8 cellular contexts compared by ENCODE assay signal in genomic region chr17:50161023-50161910, GRCh38. TPM values are rescaled to one million over a fixed set of nuclear protein-coding genes. Genes with fewer than 3 reads are reported as not detected.
DNase-seq lines count a peak whose midpoint lies in the region; ATAC-seq and TF ChIP-seq lines count a peak whose summit lies in the region.

No MANE protein-coding gene starts in this region.

- peak overlapping the region; percentile 76 for H3K27ac ChIP-seq in left ventricle myocardium inferior (replicated peaks)
- no peak overlapping the region for H3K27ac ChIP-seq in upper lobe of right lung

- TF ChIP-seq CTCF in GM12873 (IDR thresholded peaks at IDR 0.05; ENCODE audit: insufficient read depth, low read depth, low read length, missing control alignments) (peak; percentile 96), left ventricle myocardium inferior (IDR thresholded peaks at IDR 0.05; ENCODE audit: borderline replicate concordance) (peak; percentile 95), progenitor cell of endocrine pancreas (IDR thresholded peaks at IDR 0.05; ENCODE audit: unreplicated experiment) (peak; percentile 90), upper lobe of right lung (IDR thresholded peaks at IDR 0.05) (peak; percentile 94)

- H3K4me3 Mint-ChIP-seq in progenitor cell of endocrine pancreas (ENCODE audit: low read depth) = peak overlapping the region; percentile 75

- intact Hi-C loops in left ventricle myocardium inferior (cut with micrococcal nuclease) = loop anchor here (10.0 kb wide), 1 partner anchor 66 kb away; the partner anchor contains the start of gene PDK2
- intact Hi-C loops in upper lobe of right lung (cut with DNase I) = loop anchor here (10.0 kb wide), 1 partner anchor 46 kb away; no protein-coding TSS in a partner anchor

- H3K27ac Mint-ChIP-seq in progenitor cell of endocrine pancreas = peak overlapping the region; percentile 79

- H3K4me3 ChIP-seq in adipocyte (ENCODE audit: low read length) (peak overlapping the region; percentile 85), left ventricle myocardium inferior (peak overlapping the region; percentile 75), upper lobe of right lung (peak overlapping the region; percentile 50)

- no peaks in the 10 kb centered on the region for H3K36me3 Mint-ChIP-seq in progenitor cell of endocrine pancreas (ENCODE audit: insufficient read depth)

- H3K4me1 ChIP-seq in adipocyte (ENCODE audit: control insufficient read depth, insufficient read depth, low read length) (peaks cover 13% of the 10 kb centered on the region), left ventricle myocardium inferior (peaks cover 39% of the 10 kb centered on the region), upper lobe of right lung (peaks cover 11% of the 10 kb centered on the region)

- ATAC-seq in HG02759 (IDR thresholded peaks at IDR 0.05; ENCODE audit: unreplicated experiment) (peak; percentile 85), upper lobe of right lung (peak; percentile 98)

- H3K4me1 Mint-ChIP-seq in progenitor cell of endocrine pancreas (ENCODE audit: low read depth) = peaks cover 7% of the 10 kb centered on the region

- peak; percentile 89 for DNase-seq in NCI-H1436 treated with DMSO at 0.1 percent for 48 hours (lab: John Stamatoyannopoulos, UW)
- peak; percentile 81 for DNase-seq in SW480 (ENCODE audit: low spot score)
- peak; percentile 97 for DNase-seq in adipocyte (ENCODE audit: low read depth)
- DNase-seq in left ventricle myocardium inferior = peak; percentile 92
- DNase-seq in progenitor cell of endocrine pancreas (ENCODE audit: low spot score, unreplicated experiment) = peak; percentile 94
- peak; percentile 95 for DNase-seq in upper lobe of right lung

- no peaks in the 10 kb centered on the region for H3K9me3 Mint-ChIP-seq in progenitor cell of endocrine pancreas (ENCODE audit: low read depth)

- peaks cover 33% of the 10 kb centered on the region for H3K27me3 Mint-ChIP-seq in progenitor cell of endocrine pancreas

- no peaks in the 10 kb centered on the region for H3K36me3 ChIP-seq in adipocyte (ENCODE audit: control insufficient read depth, insufficient read depth, low read length, severe bottlenecking)
- H3K36me3 ChIP-seq in left ventricle myocardium inferior = no peaks in the 10 kb centered on the region
- no peaks in the 10 kb centered on the region for H3K36me3 ChIP-seq in upper lobe of right lung

- peak overlapping the region; percentile 76 for H3K9ac ChIP-seq in adipocyte (ENCODE audit: low read length)

- H3K9me3 ChIP-seq in adipocyte (ENCODE audit: control insufficient read depth, low read length) = no peaks in the 10 kb centered on the region
- no peaks in the 10 kb centered on the region for H3K9me3 ChIP-seq in left ventricle myocardium inferior (replicated peaks)
- no peaks in the 10 kb centered on the region for H3K9me3 ChIP-seq in upper lobe of right lung

- no peaks in the 10 kb centered on the region for H3K27me3 ChIP-seq in adipocyte (replicated peaks; ENCODE audit: control insufficient read depth, insufficient read depth, low read length)
- no peaks in the 10 kb centered on the region for H3K27me3 ChIP-seq in left ventricle myocardium inferior (ENCODE audit: low read depth)
- no peaks in the 10 kb centered on the region for H3K27me3 ChIP-seq in upper lobe of right lung

RNA-seq across cellular contexts. Expression of gene SGCA, which starts 4.5 kb away (rescaled TPM):
- 137 TPM for total RNA-seq in left ventricle myocardium inferior
- total RNA-seq in progenitor cell of endocrine pancreas = not detected in 2 replicates
- total RNA-seq in upper lobe of right lung = 27.8 TPM

RNA-seq across cellular contexts. Expression of gene PPP1R9B, which starts 10.8 kb away (rescaled TPM):
- total RNA-seq in left ventricle myocardium inferior = 33.0 TPM
- 34.3 and 35.7 TPM in 2 replicates for total RNA-seq in progenitor cell of endocrine pancreas
- total RNA-seq in upper lobe of right lung = 103 TPM

RNA-seq across cellular contexts. Expression of gene SAMD14, which starts 31.3 kb away (rescaled TPM):
- 1.6 TPM for total RNA-seq in left ventricle myocardium inferior
- 6.0 and 7.7 TPM in 2 replicates for total RNA-seq in progenitor cell of endocrine pancreas
- 21.5 TPM for total RNA-seq in upper lobe of right lung

RNA-seq across cellular contexts. Expression of gene COL1A1, which starts 40.2 kb away (rescaled TPM):
- total RNA-seq in left ventricle myocardium inferior (45.8 TPM), progenitor cell of endocrine pancreas (26.7 and 38.4 TPM in 2 replicates), upper lobe of right lung (154 TPM)

Comparison
In these comparisons a context has a peak if more than half of its experiments do, and no peak if none do; other contexts are left out.
1. RNA of gene SGCA, which starts 4.5 kb away (total RNA-seq): 137 TPM in left ventricle myocardium inferior (single experiment) and 27.8 TPM in upper lobe of right lung (single experiment); not detected in progenitor cell of endocrine pancreas; every median in the first group is over 10 times any median in the second.
2. Peak in every context shown above with its lines, with median percentiles within 50 percentile points of each other: CTCF ChIP-seq, DNase-seq and H3K4me3 ChIP-seq.